Comparison of ENCODE assay signal across 8 cellular contexts in genomic region chr3:142447308-142447851, GRCh38. TPM values are rescaled to one million over a fixed set of nuclear protein-coding genes. Genes with fewer than 3 reads are reported as not detected.
DNase-seq lines count a peak whose midpoint lies in the region; ATAC-seq and TF ChIP-seq lines count a peak whose summit lies in the region.

No MANE protein-coding gene starts in this region.

- no peaks in the 10 kb centered on the region for H3K9me3 ChIP-seq in mucosa of descending colon

- TF ChIP-seq CTCF in epithelial cell of esophagus (IDR thresholded peaks at IDR 0.05; ENCODE audit: insufficient read depth, low read depth, low read length, missing control alignments) (no peak), mucosa of descending colon (IDR thresholded peaks at IDR 0.05) (no peak)

- ATAC-seq in HG02970 (IDR thresholded peaks at IDR 0.05; ENCODE audit: low FRiP score, unreplicated experiment): peak; percentile 22
- ATAC-seq in mucosa of descending colon: peak; percentile 48

- peak; percentile 46 for DNase-seq in NK-92 treated with Interleukin-12 subunit alpha and Interleukin-12 subunit beta, amount 100 ng/mL, for 24 hours (lab: John Stamatoyannopoulos, UW)
- no peak for DNase-seq in NK-92 (lab: John Stamatoyannopoulos, UW; ENCODE audit: unreplicated experiment)
- DNase-seq in NCI-H748 treated with DMSO at 0.1 percent for 48 hours (lab: John Stamatoyannopoulos, UW): peak; percentile 14
- peak; percentile 8 for DNase-seq in activated T-cell treated with anti-CD3 and anti-CD28 coated beads for 24 hours (ENCODE audit: low read depth)
- DNase-seq in epithelial cell of esophagus (ENCODE audit: low read depth): peak; percentile 43
- peak; percentile 60 to 67 (median 61) for DNase-seq in mucosa of descending colon
- DNase-seq in stimulated activated CD8-positive, alpha-beta memory T cell treated with anti-CD3 and anti-CD28 coated beads, Interleukin-7, amount 100 ng/mL, for 48 hours (ENCODE audit: extremely low read depth in 1 of 2, low read depth in 1 of 2): peak; percentile 5 to 31

- no peaks in the 10 kb centered on the region for H3K36me3 ChIP-seq in mucosa of descending colon (ENCODE audit: low read depth)

- intact Hi-C loops in mucosa of descending colon (cut with DNase I, micrococcal nuclease): no loop called here

- H3K4me3 ChIP-seq in epithelial cell of esophagus (ENCODE audit: low read length): peak overlapping the region; percentile 93
- peak overlapping the region; percentile 98 for H3K4me3 ChIP-seq in mucosa of descending colon

- H3K4me1 ChIP-seq in mucosa of descending colon (ENCODE audit: low read depth): peaks cover 13% of the 10 kb centered on the region

RNA-seq across cellular contexts. Expression of gene XRN1, which starts 0.5 kb away (rescaled TPM):
- 10 to 100 TPM; 57.3 to 60.7 (median 59.4) TPM for total RNA-seq in mucosa of descending colon
